In the genomic region with DNA sequence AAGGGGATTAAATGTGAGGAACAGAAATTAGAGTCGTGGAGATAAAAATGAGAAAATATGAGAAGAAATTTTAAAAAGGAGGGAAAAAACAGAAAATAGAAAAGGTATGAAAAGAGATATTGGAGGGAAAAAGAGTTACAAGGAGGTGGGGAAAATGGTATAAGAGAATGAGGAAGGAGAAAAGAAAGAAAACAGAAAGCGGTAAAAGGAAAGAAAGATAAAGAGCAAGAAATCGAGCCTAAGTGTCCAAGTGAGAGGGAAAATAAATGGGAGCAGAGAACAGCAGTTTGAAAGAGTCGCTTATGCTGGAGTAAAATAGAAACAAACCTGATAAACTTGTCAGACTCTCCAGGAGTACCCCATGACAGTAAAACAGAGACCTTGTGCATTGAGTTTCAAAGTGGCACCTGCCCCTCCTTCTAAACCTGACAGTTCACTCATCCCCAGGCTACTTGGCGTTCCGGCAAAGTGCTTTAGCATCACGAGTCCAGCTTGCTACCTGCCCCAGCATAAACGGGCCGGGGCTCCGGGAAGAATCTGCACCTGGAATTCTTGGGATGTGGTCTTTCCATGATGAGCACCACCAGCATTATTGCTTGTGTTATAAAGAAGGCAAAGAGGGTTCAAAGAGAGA, we compare ENCODE assay signal across 9 cellular contexts. TPM values are rescaled to one million over a fixed set of nuclear protein-coding genes. Genes with fewer than 3 reads are reported as not detected.
DNase-seq lines count a peak whose midpoint lies in the region; ATAC-seq, FAIRE-seq and TF ChIP-seq lines count a peak whose summit lies in the region.
"Had no signal": no experiment of that assay in that cellular context is flagged by ENCODE, and none has a peak within 500 bp of the region (broad histone marks: within the 10 kb centered on the region; RNA-seq: fewer than 3 reads in every experiment).

No MANE protein-coding gene starts in this region.

- no peaks in the 10 kb centered on the region for H3K36me3 Mint-ChIP-seq in activated T-helper 2 cell treated with anti-CD3 and anti-CD28 coated beads, Interferon-gamma antibody, Interleukin-2, Interleukin-4, amounts not matched to agents 10 μg/mL and 5 μg/mL and 100 μg/mL, durations not matched to agents 14 hours and 24 hours and 36 hours (ENCODE audit: low read depth)

- no peaks in the 10 kb centered on the region for H3K36me3 ChIP-seq in ACC112 (ENCODE audit: insufficient read depth, low read length)
- no peaks in the 10 kb centered on the region for H3K36me3 ChIP-seq in keratinocyte (ENCODE audit: control insufficient read depth in 2 of 2, extremely low read depth in 1 of 2, insufficient read depth in 2 of 2, low read length in 2 of 2)
- H3K36me3 ChIP-seq in thymus (ENCODE audit: control insufficient read depth, insufficient read depth) = no peaks in the 10 kb centered on the region

- no peak overlapping the region for H3K27ac Mint-ChIP-seq in activated T-helper 2 cell treated with anti-CD3 and anti-CD28 coated beads, Interferon-gamma antibody, Interleukin-2, Interleukin-4, amounts not matched to agents 10 μg/mL and 5 μg/mL and 100 μg/mL, durations not matched to agents 14 hours and 24 hours and 36 hours

- dilution Hi-C loops in keratinocyte (cut with MboI; ENCODE audit: extremely low pct_ligation_motif_present, low sequenced_read_pairs) = no loop called here

- H3K4me1 ChIP-seq in ACC112 (ENCODE audit: control insufficient read depth, insufficient read depth, low read length, unreplicated experiment) (peaks cover 39% of the 10 kb centered on the region), keratinocyte (ENCODE audit: control insufficient read depth, extremely low read depth, insufficient read depth, low read length) (peaks cover 21% of the 10 kb centered on the region), thymus (ENCODE audit: control insufficient read depth, insufficient read depth, low read length) (peaks cover 4% of the 10 kb centered on the region)

- H3K4me3 Mint-ChIP-seq in activated T-helper 2 cell treated with anti-CD3 and anti-CD28 coated beads, Interferon-gamma antibody, Interleukin-2, Interleukin-4, amounts not matched to agents 10 μg/mL and 5 μg/mL and 100 μg/mL, durations not matched to agents 14 hours and 24 hours and 36 hours (ENCODE audit: low read depth) = peak overlapping the region; percentile 44
- H3K4me3 Mint-ChIP-seq: central memory CD8-positive, alpha-beta T cell had no signal

- peak overlapping the region; percentile 86 for H3K4me3 ChIP-seq in ACC112 (ENCODE audit: low read depth, low read length)
- H3K4me3 ChIP-seq in keratinocyte (ENCODE audit: control insufficient read depth in 2 of 3, extremely low read depth in 1 of 3, insufficient read depth in 2 of 3, low read depth in 1 of 3, low read length in 3 of 3) = peak overlapping the region; percentile 64 to 90 (median 80)
- H3K4me3 ChIP-seq in thymus (ENCODE audit: low read length) = peak overlapping the region; percentile 77

- H3K9me1 ChIP-seq in keratinocyte (ENCODE audit: control insufficient read depth, extremely low read depth, insufficient read depth, low read length) = no peaks in the 10 kb centered on the region

- FAIRE-seq in H54 (lab: Jason Lieb, UNC) (peak; percentile 6), keratinocyte (lab: Jason Lieb, UNC) (peak; percentile 65)

- TF ChIP-seq POLR2A in H54 (IDR thresholded peaks at IDR 0.05; ENCODE audit: low read depth, low read length) = no peak

- H3K79me2 ChIP-seq in ACC112 (ENCODE audit: control insufficient read depth, insufficient read depth, low read length, unreplicated experiment) = peaks cover 23% of the 10 kb centered on the region
- no peaks in the 10 kb centered on the region for H3K79me2 ChIP-seq in keratinocyte (ENCODE audit: control insufficient read depth, insufficient read depth, low read length)

- H2AFZ ChIP-seq in ACC112 (ENCODE audit: low read length, unreplicated experiment) (peak overlapping the region; percentile 41), keratinocyte (ENCODE audit: control insufficient read depth, low read length) (peak overlapping the region; percentile 98)

- peaks cover 33% of the 10 kb centered on the region for H3K27me3 Mint-ChIP-seq in activated T-helper 2 cell treated with anti-CD3 and anti-CD28 coated beads, Interferon-gamma antibody, Interleukin-2, Interleukin-4, amounts not matched to agents 10 μg/mL and 5 μg/mL and 100 μg/mL, durations not matched to agents 14 hours and 24 hours and 36 hours (ENCODE audit: low read depth)

- intact Hi-C loops in activated T-helper 2 cell treated with anti-CD3 and anti-CD28 coated beads, Interferon-gamma antibody, Interleukin-2, Interleukin-4, amounts not matched to agents 10 μg/mL and 5 μg/mL and 100 μg/mL, durations not matched to agents 14 hours and 24 hours and 36 hours (cut with micrococcal nuclease) = no loop called here

- H3K27ac ChIP-seq in ACC112 (ENCODE audit: low read depth, low read length) (no peak overlapping the region), keratinocyte (ENCODE audit: control insufficient read depth, insufficient read depth, low read length) (peak overlapping the region; percentile 45), thymus (ENCODE audit: low read depth) (no peak overlapping the region)

- WGBS in thymus = 6% methylated on average over 10 of the region's 10 CpGs

- peak overlapping the region; percentile 83 for H3K4me2 ChIP-seq in keratinocyte (ENCODE audit: control insufficient read depth, extremely low read depth, insufficient read depth, low read depth, low read length)

- peak overlapping the region; percentile 92 for H3K9ac ChIP-seq in keratinocyte (ENCODE audit: control insufficient read depth, extremely low read depth, insufficient read depth, low read length)

- no peaks in the 10 kb centered on the region for H3K9me3 ChIP-seq in keratinocyte (ENCODE audit: control insufficient read depth, low read depth, low read length)
- no peaks in the 10 kb centered on the region for H3K9me3 ChIP-seq in thymus (ENCODE audit: control insufficient read depth)

- H3K4me1 Mint-ChIP-seq in activated T-helper 2 cell treated with anti-CD3 and anti-CD28 coated beads, Interferon-gamma antibody, Interleukin-2, Interleukin-4, amounts not matched to agents 10 μg/mL and 5 μg/mL and 100 μg/mL, durations not matched to agents 14 hours and 24 hours and 36 hours (ENCODE audit: low read depth) = peaks cover 6% of the 10 kb centered on the region

- no peak for DNase-seq in H54 (ENCODE audit: insufficient read length, low spot score)
- no peak for DNase-seq in activated T-helper 2 cell treated with anti-CD3 and anti-CD28 coated beads, Interferon-gamma antibody, Interleukin-2, Interleukin-4, amounts not matched to agents 10 μg/mL and 5 μg/mL and 100 μg/mL, durations not matched to agents 14 hours and 24 hours and 36 hours (ENCODE audit: low spot score)
- DNase-seq in keratinocyte (ENCODE audit: low read depth, low spot score) = no peak

- no peaks in the 10 kb centered on the region for H3K9me3 Mint-ChIP-seq in activated T-helper 2 cell treated with anti-CD3 and anti-CD28 coated beads, Interferon-gamma antibody, Interleukin-2, Interleukin-4, amounts not matched to agents 10 μg/mL and 5 μg/mL and 100 μg/mL, durations not matched to agents 14 hours and 24 hours and 36 hours

- no peaks in the 10 kb centered on the region for H4K20me1 ChIP-seq in keratinocyte (ENCODE audit: control insufficient read depth, extremely low read depth, insufficient read depth, low read length)

- ATAC-seq in HG03565 (IDR thresholded peaks at IDR 0.05; ENCODE audit: unreplicated experiment) (no peak), esophagus mucosa (no peak), HG02885 (IDR thresholded peaks at IDR 0.05; ENCODE audit: poor library complexity, unreplicated experiment) (no peak)

- TF ChIP-seq CTCF in keratinocyte (optimal IDR thresholded peaks at IDR 0.05 in 1 of 3, IDR thresholded peaks at IDR 0.05 in 1 of 3, conservative IDR thresholded peaks at IDR 0.05 in 1 of 3; ENCODE audit: extremely low read depth in 1 of 3, insufficient read depth in 2 of 3, low read length in 3 of 3) = no peak

- H3K27me3 ChIP-seq in ACC112 (ENCODE audit: insufficient read depth, low read length) (no peaks in the 10 kb centered on the region), keratinocyte (ENCODE audit: control insufficient read depth, extremely low read depth, insufficient read depth, low read length) (no peaks in the 10 kb centered on the region), thymus (ENCODE audit: control insufficient read depth, insufficient read depth) (no peaks in the 10 kb centered on the region)

RNA-seq across cellular contexts. Expression of gene NEGR1, which starts 0.6 kb away (rescaled TPM):
- not detected in 2 replicates for total RNA-seq in activated T-helper 2 cell treated with anti-CD3 and anti-CD28 coated beads, Interferon-gamma antibody, Interleukin-2, Interleukin-4, amounts not matched to agents 10 μg/mL and 5 μg/mL and 100 μg/mL, durations not matched to agents 14 hours and 24 hours and 36 hours
- polyA plus RNA-seq in keratinocyte (0.30 to 1.6 TPM (median 1.6 TPM) in 3 replicates), thymus (3.3 TPM)
- polyA plus RNA-seq in keratinocyte (2011; ENCODE audit: low read depth) = 0.40 TPM
- 0.22 and 0.64 TPM in 2 replicates for polyA plus RNA-seq in keratinocyte (2011; cell fraction: cytosol; rRNA removed)
- polyA plus RNA-seq in keratinocyte (2011; cell fraction: nucleus; rRNA removed) = 0.15 and 0.50 TPM in 2 replicates
- 0.11 and 1.6 TPM in 2 replicates for polyA plus RNA-seq in keratinocyte (2012; ENCODE audit: low replicate concordance)
- 0.16 to 5.2 TPM (median 1.4 TPM) in 3 replicates for polyA minus RNA-seq in keratinocyte
- polyA minus RNA-seq in keratinocyte (2011; cell fraction: cytosol; rRNA and poly(A)+ RNA removed) = not detected
- 0.63 and 2.0 TPM in 2 replicates for polyA minus RNA-seq in keratinocyte (2011; cell fraction: nucleus; rRNA and poly(A)+ RNA removed)
- 0.16 TPM for total RNA-seq in esophagus mucosa
